Comparison of ENCODE assay signal across 5 cellular contexts in the genomic region with DNA sequence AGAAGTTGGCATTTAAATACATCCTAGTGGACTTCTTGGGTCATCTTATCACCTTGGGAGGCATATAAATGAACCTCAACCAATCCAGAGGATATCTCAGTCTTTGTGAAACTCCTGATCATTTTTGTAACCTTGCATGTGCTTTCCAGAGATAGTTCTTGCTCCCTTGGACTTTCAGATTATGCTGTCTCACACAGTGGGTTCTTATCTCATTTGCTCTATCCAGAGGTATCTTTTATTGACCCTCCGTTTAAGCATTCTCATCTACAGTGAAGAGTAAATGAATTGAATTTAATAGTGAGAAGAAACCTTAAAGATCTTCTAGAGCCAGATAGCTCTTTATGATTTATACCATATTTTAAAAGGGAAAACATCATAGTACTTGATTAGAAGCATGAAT.
"Had no signal": no experiment of that assay in that cellular context is flagged by ENCODE, and none has a peak within 500 bp of the region (broad histone marks: within the 10 kb centered on the region; RNA-seq: fewer than 3 reads in every experiment).

No MANE protein-coding gene starts in this region.

- ATAC-seq: HCT116 had no signal

- H2AFZ ChIP-seq: GM23338 had no signal

- H3K9me3 ChIP-seq: HAP-1 had no signal

- H3K27ac ChIP-seq: HL-60 had no signal

- H3K4me2 ChIP-seq: GM23338 had no signal

- FAIRE-seq: HepG2 had no signal

- H3K4me3 ChIP-seq: GM23338, HAP-1 had no signal

- H3K4me1 ChIP-seq: HAP-1 had no signal
